ENCODE assay signal across 1 cellular context in the genomic region with DNA sequence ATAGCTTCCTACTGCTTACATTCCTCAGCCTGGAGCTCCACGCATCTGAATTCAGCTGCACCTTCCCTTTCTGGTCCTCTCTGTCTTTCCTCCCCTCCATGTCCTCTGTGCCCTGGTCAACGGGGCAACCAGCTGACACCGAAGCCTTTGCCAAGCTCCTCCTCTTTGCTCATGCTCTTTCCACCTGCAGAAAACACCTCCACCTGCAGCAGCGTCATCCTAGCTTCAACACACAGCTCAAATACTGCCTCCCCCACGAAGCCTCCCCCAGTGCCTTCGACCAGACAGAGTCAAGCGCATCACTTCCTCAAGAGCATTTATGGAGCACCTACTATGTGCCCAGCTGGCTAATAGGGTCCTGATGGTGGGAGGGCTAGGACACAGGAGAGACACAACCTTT.
TF ChIP-seq lines count a peak whose summit lies in the region.

No MANE protein-coding gene starts in this region.

TF ChIP-seq in GM23338, 12 proteins besides CTCF, POLR2A, EP300 and RAD21 (continued from another document):
- no peak for TF ChIP-seq ZNF462 (CRISPR knock-in tag; IDR thresholded peaks at IDR 0.05)
- no peak for TF ChIP-seq CREB1 (CRISPR knock-in tag; IDR thresholded peaks at IDR 0.05; ENCODE audit: low read depth)
- TF ChIP-seq REST (IDR thresholded peaks at IDR 0.05; ENCODE audit: unreplicated experiment) = no peak
- no peak for TF ChIP-seq JUNB (IDR thresholded peaks at IDR 0.05; ENCODE audit: unreplicated experiment)
- no peak for TF ChIP-seq EZH2 (IDR thresholded peaks at IDR 0.05; ENCODE audit: low read depth, unreplicated experiment)
- TF ChIP-seq ZNF331 (CRISPR knock-in tag; IDR thresholded peaks at IDR 0.05; ENCODE audit: low read depth) = no peak
- TF ChIP-seq POLR2AphosphoS5 (IDR thresholded peaks at IDR 0.05; ENCODE audit: low read depth) = no peak
- TF ChIP-seq ETS1 (IDR thresholded peaks at IDR 0.05) = no peak
- no peak for TF ChIP-seq NANOG (IDR thresholded peaks at IDR 0.05; ENCODE audit: borderline replicate concordance)
- TF ChIP-seq STAT1 (IDR thresholded peaks at IDR 0.05; ENCODE audit: unreplicated experiment) = no peak
